24 cellular contexts compared by ENCODE assay signal in the genomic region with DNA sequence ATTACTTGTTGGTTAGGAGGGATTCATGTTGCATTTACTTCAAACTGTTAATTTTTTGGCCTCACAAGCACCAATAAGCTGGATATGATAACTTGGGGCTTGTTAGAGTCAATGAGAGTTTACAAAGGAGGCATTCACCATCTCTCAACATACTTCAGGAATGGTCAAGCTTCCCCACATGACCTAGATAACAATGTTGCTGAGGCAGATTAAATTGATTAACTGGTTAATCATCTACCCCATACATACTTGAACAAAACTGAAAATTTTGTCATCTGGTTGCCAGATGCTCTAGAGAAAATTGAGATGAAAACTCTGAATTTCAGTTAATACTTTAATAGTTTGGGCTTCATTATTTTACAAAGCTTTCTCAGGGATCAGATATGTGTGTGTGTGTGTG.
"Had no signal": no experiment of that assay in that cellular context is flagged by ENCODE, and none has a peak within 500 bp of the region (broad histone marks: within the 10 kb centered on the region; RNA-seq: fewer than 3 reads in every experiment).

No MANE protein-coding gene starts in this region.

- DNase-seq: activated CD4-positive, alpha-beta T cell treated with anti-CD3 and anti-CD28 coated beads for 1 hour; activated CD4-positive, alpha-beta T cell treated with anti-CD3 and anti-CD28 coated beads, Interleukin-2, amount 50 U/mL, for 1 hour; activated CD8-positive, alpha-beta T cell treated with anti-CD3 and anti-CD28 coated beads, Interleukin-2, amount 10 ng/mL, durations not matched to agents 7 days and 5 days; activated gamma-delta T cell; central memory CD4-positive, alpha-beta T cell; dermis blood vessel endothelial cell; effector CD8-positive, alpha-beta T cell; left lung; naive B cell; occipital lobe; stimulated activated CD4-positive, alpha-beta T cell treated with anti-CD3 and anti-CD28 coated beads, Interleukin-15, amount 100 ng/mL, for 24 hours; stomach; WERI-Rb-1 had no signal

- H3K9me3 Mint-ChIP-seq: activated naive CD4-positive, alpha-beta T cell treated with anti-CD3 and anti-CD28 coated beads, Interleukin-2, amount 50 U/mL, for 24 hours; activated T-helper 1 cell treated with anti-CD3 and anti-CD28 coated beads, Interleukin-12 subunit alpha, Interleukin-12 subunit beta, Interleukin-2, Interleukin-4 antibody, amounts not matched to agents 30 ng/mL and 10 ng/mL and 1 ng/mL, durations not matched to agents 14 hours and 24 hours and 36 hours; naive B cell; neural crest cell; stimulated activated memory B cell treated with anti-CD40 and anti-IgM and Interleukin-4, amounts not matched to agents 10 μg/mL and 1 μg/mL and 100 μg/mL, for 72 hours had no signal

- H3K4me1 ChIP-seq: ascending aorta, left lung, suprapubic skin had no signal

- H3K36me3 ChIP-seq: ascending aorta, left lung, stomach, suprapubic skin, tibial nerve, WERI-Rb-1 had no signal

- H3K4me3 Mint-ChIP-seq: activated CD8-positive, alpha-beta T cell treated with anti-CD3 and anti-CD28 coated beads, Interleukin-2, amount 10 ng/mL, durations not matched to agents 7 days and 5 days; activated naive CD4-positive, alpha-beta T cell treated with anti-CD3 and anti-CD28 coated beads, Interleukin-2, amount 50 U/mL, for 24 hours; activated T-helper 1 cell treated with anti-CD3 and anti-CD28 coated beads, Interleukin-12 subunit alpha, Interleukin-12 subunit beta, Interleukin-2, Interleukin-4 antibody, amounts not matched to agents 30 ng/mL and 10 ng/mL and 1 ng/mL, durations not matched to agents 14 hours and 24 hours and 36 hours; naive B cell; neural crest cell; stimulated activated memory B cell treated with anti-CD40 and anti-IgM and Interleukin-4, amounts not matched to agents 10 μg/mL and 1 μg/mL and 100 μg/mL, for 72 hours had no signal

- H3K27me3 Mint-ChIP-seq: activated naive CD4-positive, alpha-beta T cell treated with anti-CD3 and anti-CD28 coated beads, Interleukin-2, amount 50 U/mL, for 24 hours; stimulated activated memory B cell treated with anti-CD40 and anti-IgM and Interleukin-4, amounts not matched to agents 10 μg/mL and 1 μg/mL and 100 μg/mL, for 72 hours had no signal

- H3K27ac ChIP-seq: ascending aorta, left lung, stomach, suprapubic skin, tibial nerve, WERI-Rb-1 had no signal

- H3K4me1 Mint-ChIP-seq: activated naive CD4-positive, alpha-beta T cell treated with anti-CD3 and anti-CD28 coated beads, Interleukin-2, amount 50 U/mL, for 24 hours; naive B cell; stimulated activated memory B cell treated with anti-CD40 and anti-IgM and Interleukin-4, amounts not matched to agents 10 μg/mL and 1 μg/mL and 100 μg/mL, for 72 hours had no signal

- H3K36me3 Mint-ChIP-seq: activated naive CD4-positive, alpha-beta T cell treated with anti-CD3 and anti-CD28 coated beads, Interleukin-2, amount 50 U/mL, for 24 hours; naive B cell; stimulated activated memory B cell treated with anti-CD40 and anti-IgM and Interleukin-4, amounts not matched to agents 10 μg/mL and 1 μg/mL and 100 μg/mL, for 72 hours had no signal

- H3K4me3 ChIP-seq: ascending aorta, left lung, lung, smooth muscle cell, stomach, suprapubic skin, tibial nerve had no signal

- ATAC-seq: activated CD8-positive, alpha-beta T cell treated with anti-CD3 and anti-CD28 coated beads, Interleukin-2, amount 10 ng/mL, durations not matched to agents 7 days and 5 days; esophagus mucosa; left lung; sciatic nerve; stimulated activated memory B cell treated with anti-CD40 and anti-IgM and Interleukin-4, amounts not matched to agents 10 μg/mL and 1 μg/mL and 100 μg/mL, for 72 hours had no signal

- H3K27ac Mint-ChIP-seq: activated CD8-positive, alpha-beta T cell treated with anti-CD3 and anti-CD28 coated beads, Interleukin-2, amount 10 ng/mL, durations not matched to agents 7 days and 5 days; activated naive CD4-positive, alpha-beta T cell treated with anti-CD3 and anti-CD28 coated beads, Interleukin-2, amount 50 U/mL, for 24 hours; activated T-helper 1 cell treated with anti-CD3 and anti-CD28 coated beads, Interleukin-12 subunit alpha, Interleukin-12 subunit beta, Interleukin-2, Interleukin-4 antibody, amounts not matched to agents 30 ng/mL and 10 ng/mL and 1 ng/mL, durations not matched to agents 14 hours and 24 hours and 36 hours; naive B cell; stimulated activated memory B cell treated with anti-CD40 and anti-IgM and Interleukin-4, amounts not matched to agents 10 μg/mL and 1 μg/mL and 100 μg/mL, for 72 hours had no signal

- H3K9me3 ChIP-seq: ascending aorta, left lung, stomach, suprapubic skin, tibial nerve had no signal

- H3K27me3 ChIP-seq: ascending aorta, left lung, stomach, suprapubic skin, tibial nerve had no signal
